Comparison of ENCODE assay signal across 9 cellular contexts in the genomic region with DNA sequence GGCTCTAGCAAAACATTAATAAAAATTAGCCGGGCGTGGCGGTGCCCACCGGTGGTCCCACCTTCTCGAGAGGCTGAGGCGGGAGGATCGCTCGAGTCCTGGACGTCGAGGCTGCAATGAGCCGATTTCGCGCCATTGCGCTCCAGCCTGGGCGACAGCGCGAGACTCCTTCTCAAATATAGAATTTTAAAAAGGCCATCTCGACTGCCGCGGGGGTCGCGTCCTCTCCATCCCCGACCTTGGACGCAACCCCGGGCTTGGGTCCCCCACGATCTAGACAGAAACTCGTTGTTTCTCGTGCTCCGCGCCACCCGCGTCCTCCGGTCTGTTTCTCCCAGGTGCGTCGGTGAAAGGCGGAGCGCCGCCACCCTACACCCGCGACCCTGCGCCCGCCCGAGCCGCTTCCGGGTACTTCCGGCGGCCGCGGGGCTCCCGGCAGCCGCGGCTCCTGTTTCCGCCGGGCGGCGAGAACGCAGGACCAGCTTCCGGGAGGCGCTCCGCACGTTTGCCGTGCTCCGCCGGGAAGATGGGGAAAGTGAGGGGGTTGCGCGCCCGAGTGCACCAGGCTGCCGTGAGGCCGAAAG. TPM values are rescaled to one million over a fixed set of nuclear protein-coding genes. Genes with fewer than 3 reads are reported as not detected.
DNase-seq lines count a peak whose midpoint lies in the region; ATAC-seq, FAIRE-seq and TF ChIP-seq lines count a peak whose summit lies in the region.
"Had no signal": no experiment of that assay in that cellular context is flagged by ENCODE, and none has a peak within 500 bp of the region (broad histone marks: within the 10 kb centered on the region; RNA-seq: fewer than 3 reads in every experiment).

Gene SLX9 (plus strand): TSS at position 498 of the 584 bp plus-strand sequence. CDS start 29 bp downstream, at position 527.

- H3K36me3 Mint-ChIP-seq in activated B cell treated with CpG ODN at 0.5 μM for 24 hours (ENCODE audit: low read depth): peaks cover 19% of the 10 kb centered on the region
- H3K36me3 Mint-ChIP-seq in immature natural killer cell: peaks cover 0 to 3% (median 0%) of the 10 kb centered on the region in 3 donors

- H3K36me3 ChIP-seq in bronchial epithelial cell (ENCODE audit: control insufficient read depth, insufficient read depth, low read length): peaks cover 16% of the 10 kb centered on the region

- no peak for FAIRE-seq in bronchial epithelial cell (lab: Jason Lieb, UNC)
- FAIRE-seq: A204.1 had no signal

- H3K9me3 Mint-ChIP-seq in activated B cell treated with CpG ODN at 0.5 μM for 24 hours (no peaks in the 10 kb centered on the region), immature natural killer cell (no peaks in the 10 kb centered on the region)

- H3K27ac Mint-ChIP-seq in activated B cell treated with CpG ODN at 0.5 μM for 24 hours: peak within 1 kb of the TSS; percentile 84
- H3K27ac Mint-ChIP-seq in immature natural killer cell: peak within 1 kb of the TSS; percentile 73 to 89 (median 80)

- no peak for TF ChIP-seq CTCF in activated B cell treated with CpG ODN at 0.5 μM for 24 hours (IDR thresholded peaks at IDR 0.05)
- TF ChIP-seq CTCF in bronchial epithelial cell (IDR thresholded peaks at IDR 0.05; ENCODE audit: insufficient read depth, low read length, severe bottlenecking): no peak

- POLR2A ChIA-PET in activated B cell treated with CpG ODN at 0.5 μM for 24 hours (lab: Charles Lee): interaction anchor here (0.6 to 2.1 kb wide), 11 partner anchors 8 to 171 kb away, joined by 3 to 11 read pairs (median 5); partner anchors contain the start of gene PTTG1IP

- H3K27me3 ChIP-seq in bronchial epithelial cell (ENCODE audit: control insufficient read depth, insufficient read depth, low read length): no peaks in the 10 kb centered on the region

- H3K27me3 Mint-ChIP-seq in activated B cell treated with CpG ODN at 0.5 μM for 24 hours: no peaks in the 10 kb centered on the region
- peaks cover 3 to 5% (median 3%) of the 10 kb centered on the region in 3 donors for H3K27me3 Mint-ChIP-seq in immature natural killer cell (ENCODE audit: low read depth in 3 of 3)

- peak within 1 kb of the TSS; percentile 88 for H3K4me3 Mint-ChIP-seq in activated B cell treated with CpG ODN at 0.5 μM for 24 hours
- peak within 1 kb of the TSS; percentile 89 to 97 (median 89) for H3K4me3 Mint-ChIP-seq in immature natural killer cell

- intact Hi-C loops in activated B cell treated with CpG ODN at 0.5 μM for 24 hours (cut with micrococcal nuclease): loop anchor here (2.0 to 10.0 kb wide), 5 partner anchors 19 to 1383 kb away; partner anchors contain the start of genes C21orf58, ITGB2, PCNT and PDXK

- CTCF ChIA-PET in activated B cell treated with CpG ODN at 0.5 μM for 24 hours (lab: Charles Lee): interaction anchor here (1.2 to 3.2 kb wide), 2 partner anchors 139 to 189 kb away, joined by 4 to 11 read pairs; no protein-coding TSS in a partner anchor

- H3K4me3 ChIP-seq in bronchial epithelial cell (ENCODE audit: low read depth, low read length): peak within 1 kb of the TSS; percentile 88

- ATAC-seq in HG02970 (IDR thresholded peaks at IDR 0.05; ENCODE audit: low FRiP score, unreplicated experiment): peak; percentile 60
- peak; percentile 92 for ATAC-seq in activated B cell treated with CpG ODN at 0.5 μM for 24 hours (ENCODE audit: low read depth)

- DNase-seq in NCI-H1417 (lab: John Stamatoyannopoulos, UW) (peak; percentile 90 to 91 (median 91)), NCI-H1417 treated with DMSO at 0.1 percent for 48 hours (lab: John Stamatoyannopoulos, UW) (no peak), NCI-H2196 treated with DMSO at 0.1 percent for 48 hours (lab: John Stamatoyannopoulos, UW; ENCODE audit: unreplicated experiment) (peak; percentile 74), activated B cell treated with CpG ODN at 0.5 μM for 24 hours (peak; percentile 80), bronchial epithelial cell (ENCODE audit: low read depth) (peak; percentile 44), immature natural killer cell (peak; percentile 68 to 75 (median 73))
- peak; percentile 74 to 75 for DNase-seq in stimulated activated CD4-positive, alpha-beta T cell treated with anti-CD3 and anti-CD28 coated beads, Interleukin-12 subunit alpha, Interleukin-12 subunit beta, amount 100 ng/mL, for 24 hours (ENCODE audit: low read depth in 2 of 2)

- peaks cover 42% of the 10 kb centered on the region for H3K4me1 Mint-ChIP-seq in activated B cell treated with CpG ODN at 0.5 μM for 24 hours
- peaks cover 35 to 40% of the 10 kb centered on the region in 2 donors for H3K4me1 Mint-ChIP-seq in immature natural killer cell

RNA-seq across cellular contexts. Expression of gene SLX9, which starts in this region (rescaled TPM):
- total RNA-seq in activated B cell treated with CpG ODN at 0.5 μM for 24 hours (26.0 and 34.7 TPM in 2 replicates), bronchial epithelial cell (32.0 and 34.0 TPM in 2 replicates)
- polyA plus RNA-seq in immature natural killer cell: 10 to 100 TPM in 2 of 3 donors, 1 to 10 TPM in 1; 7.1 to 12.4 (median 11.3) TPM
